8 cellular contexts compared by ENCODE assay signal in the genomic region with DNA sequence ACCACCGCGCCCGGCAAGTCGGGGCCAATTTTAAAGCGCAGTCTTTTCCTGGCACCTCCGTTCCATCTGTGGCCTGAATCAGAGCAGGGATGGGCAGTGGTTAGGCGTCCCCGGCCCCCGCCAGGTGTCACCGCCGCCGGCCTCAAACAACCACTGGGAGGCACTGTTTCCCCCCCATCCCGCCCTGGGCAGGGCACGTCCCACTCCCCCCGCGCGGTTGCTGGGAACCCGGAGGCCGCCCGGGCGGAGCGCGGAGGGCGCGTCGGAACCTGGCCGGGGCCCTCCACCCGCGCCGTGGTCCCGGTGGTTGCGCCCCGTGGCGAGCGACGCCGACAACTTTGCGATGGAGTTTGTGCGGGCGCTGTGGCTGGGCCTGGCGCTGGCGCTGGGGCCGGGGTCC. TPM values are rescaled to one million over a fixed set of nuclear protein-coding genes. Genes with fewer than 3 reads are reported as not detected.
A peak's percentile ranks its signal among the peaks of the same experiment; 100 is the strongest.
DNase-seq lines count a peak whose midpoint lies in the region; ATAC-seq and TF ChIP-seq lines count a peak whose summit lies in the region.

Gene GRIN3B (plus strand): TSS at position 325 of the 400 bp plus-strand sequence. CDS start 19 bp downstream, at position 344.

- H3K9me3 Mint-ChIP-seq in naive thymus-derived CD4-positive, alpha-beta T cell = peaks cover 0 to 5% (median 0%) of the 10 kb centered on the region in 11 donors

- H3K27me3 Mint-ChIP-seq in naive thymus-derived CD4-positive, alpha-beta T cell = peaks cover 7 to 44% (median 20%) of the 10 kb centered on the region in 5 donors

- TF ChIP-seq POLR2A in tibial nerve (IDR thresholded peaks at IDR 0.05) = no peak

- POLR2A ChIA-PET in naive thymus-derived CD4-positive, alpha-beta T cell (lab: Charles Lee) = no interaction called here

- H3K4me3 ChIP-seq in ectodermal cell (ENCODE audit: insufficient read depth, low read depth, low read length) = peak within 1 kb of the TSS; percentile 29
- H3K4me3 ChIP-seq in naive thymus-derived CD4-positive, alpha-beta T cell (ENCODE audit: low read length) = no peak within 1 kb of the TSS
- peak within 1 kb of the TSS in 1 of 4 donors; percentile 35 for H3K4me3 ChIP-seq in tibial nerve

- H3K36me3 Mint-ChIP-seq in naive thymus-derived CD4-positive, alpha-beta T cell = peaks cover 0 to 4% (median 0%) of the 10 kb centered on the region in 5 donors

- H3K4me1 ChIP-seq in ectodermal cell (ENCODE audit: control insufficient read depth, insufficient read depth, low read length) (peaks cover 4% of the 10 kb centered on the region), tibial nerve (peaks cover 0 to 30% (median 19%) of the 10 kb centered on the region in 4 donors)
- H3K4me1 ChIP-seq in naive thymus-derived CD4-positive, alpha-beta T cell (ENCODE audit: control insufficient read depth in 2 of 2, insufficient read depth in 2 of 2, low read length in 2 of 2) = peaks cover 24% of the 10 kb centered on the region in 2 donors

- WGBS in ectodermal cell, 2 experiments = 4 to 5% methylated on average over 43 of the region's 43 CpGs
- 2% methylated on average over 14 to 17 of the region's 43 CpGs for WGBS in tibial nerve, 2 donors

- no peak for TF ChIP-seq EP300 in tibial nerve (IDR thresholded peaks at IDR 0.05)

- H3K9me3 ChIP-seq in ectodermal cell (ENCODE audit: control insufficient read depth, low read length) (no peaks in the 10 kb centered on the region), tibial nerve (no peaks in the 10 kb centered on the region)
- H3K9me3 ChIP-seq in naive thymus-derived CD4-positive, alpha-beta T cell (ENCODE audit: control insufficient read depth in 2 of 3, low read length in 3 of 3) = no peaks in the 10 kb centered on the region

- ATAC-seq in naive thymus-derived CD4-positive, alpha-beta T cell = peak; percentile 34
- no peak for ATAC-seq in GM21390 (IDR thresholded peaks at IDR 0.05; ENCODE audit: unreplicated experiment)

- H3K36me3 ChIP-seq in ectodermal cell (ENCODE audit: control insufficient read depth, insufficient read depth, low read length) (no peaks in the 10 kb centered on the region), tibial nerve (peaks cover 0 to under 1% (median 0%) of the 10 kb centered on the region in 3 donors)
- H3K36me3 ChIP-seq in naive thymus-derived CD4-positive, alpha-beta T cell (ENCODE audit: control insufficient read depth in 2 of 3, insufficient read depth in 3 of 3, low read length in 3 of 3) = no peaks in the 10 kb centered on the region

- H3K27ac ChIP-seq in ectodermal cell (ENCODE audit: insufficient read depth, low read depth, low read length, poor library complexity, severe bottlenecking) (no peak within 1 kb of the TSS), tibial nerve (no peak within 1 kb of the TSS)
- H3K27ac ChIP-seq in naive thymus-derived CD4-positive, alpha-beta T cell (ENCODE audit: low read depth, low read length) = no peak within 1 kb of the TSS

- peaks cover 6 to 16% (median 11%) of the 10 kb centered on the region in 7 donors for H3K4me1 Mint-ChIP-seq in naive thymus-derived CD4-positive, alpha-beta T cell

- DNase-seq in DMS 273 (lab: John Stamatoyannopoulos, UW; ENCODE audit: unreplicated experiment) (peak; percentile 91), tibial nerve (ENCODE audit: low spot score in 2 of 2) (no peak), NCI-H187 (lab: John Stamatoyannopoulos, UW) (no peak)
- DNase-seq in activated CD4-positive, alpha-beta T cell treated with anti-CD3 and anti-CD28 coated beads, Interleukin-2, amount 50 U/mL, for 24 hours (ENCODE audit: low read depth in 1 of 2, low spot score in 1 of 2) = peak; percentile 44 to 60
- peak in 8 of 9 donors; percentile 29 to 69 (median 45) for DNase-seq in naive thymus-derived CD4-positive, alpha-beta T cell

- intact Hi-C loops in naive thymus-derived CD4-positive, alpha-beta T cell (cut with micrococcal nuclease) = loop anchor here in 1 of 2 donors (2.0 kb wide), 1 partner anchor 39 kb away; no protein-coding TSS in a partner anchor

- peaks cover 71% of the 10 kb centered on the region for H3K27me3 ChIP-seq in ectodermal cell (ENCODE audit: control insufficient read depth, insufficient read depth, low read length, poor library complexity, severe bottlenecking)
- H3K27me3 ChIP-seq in naive thymus-derived CD4-positive, alpha-beta T cell (ENCODE audit: control insufficient read depth in 2 of 2, insufficient read depth in 2 of 2, low read length in 2 of 2) = peaks cover 5 to 6% of the 10 kb centered on the region in 2 donors
- peaks cover 0 to 79% of the 10 kb centered on the region in 2 donors for H3K27me3 ChIP-seq in tibial nerve

- peak within 1 kb of the TSS in 9 of 10 donors; percentile 27 to 83 (median 56) for H3K4me3 Mint-ChIP-seq in naive thymus-derived CD4-positive, alpha-beta T cell

- TF ChIP-seq CTCF in LNCAP (IDR thresholded peaks at IDR 0.05) = peak; percentile 67
- peak; percentile 20 to 47 (median 27) for TF ChIP-seq CTCF in tibial nerve (IDR thresholded peaks at IDR 0.05)

- CTCF ChIA-PET in naive thymus-derived CD4-positive, alpha-beta T cell (lab: Charles Lee) = no interaction called here

- H3K27ac Mint-ChIP-seq in naive thymus-derived CD4-positive, alpha-beta T cell = peak within 1 kb of the TSS in 4 of 9 donors; percentile 52 to 72 (median 61)

RNA-seq across cellular contexts. Expression of gene GRIN3B, which starts in this region (rescaled TPM):
- polyA plus RNA-seq in ectodermal cell (2013, experiment 1 of 4) = 0.70 TPM
- 0.91 TPM for polyA plus RNA-seq in ectodermal cell (2013, experiment 2 of 4)
- polyA plus RNA-seq in ectodermal cell (2013, experiment 3 of 4) = 1.2 TPM
- polyA plus RNA-seq in ectodermal cell (2013, experiment 4 of 4) = 1.3 TPM
- under 1 TPM in 3 of 5 experiments, not detected in 2; 0.10 to 0.56 (median 0.19) TPM for total RNA-seq in naive thymus-derived CD4-positive, alpha-beta T cell
- polyA plus RNA-seq in naive thymus-derived CD4-positive, alpha-beta T cell = not detected
- 1 to 10 TPM in 1 of 4 donors, not detected in 3; 2.4 TPM for total RNA-seq in tibial nerve

Comparison
In these comparisons a context has a peak if more than half of its experiments do, and no peak if none do; other contexts are left out.
1. Peak in DNase-seq and ATAC-seq in naive thymus-derived CD4-positive, alpha-beta T cell; RNA of the gene not detected or under 1 TPM.
2. DNase-seq: peak in DMS 273 (single experiment) and activated CD4-positive, alpha-beta T cell treated with anti-CD3 and anti-CD28 coated beads, Interleukin-2, amount 50 U/mL, for 24 hours (2 of 2); none in tibial nerve (0 of 2) and NCI-H187 (0 of 2).